In the genomic region with DNA sequence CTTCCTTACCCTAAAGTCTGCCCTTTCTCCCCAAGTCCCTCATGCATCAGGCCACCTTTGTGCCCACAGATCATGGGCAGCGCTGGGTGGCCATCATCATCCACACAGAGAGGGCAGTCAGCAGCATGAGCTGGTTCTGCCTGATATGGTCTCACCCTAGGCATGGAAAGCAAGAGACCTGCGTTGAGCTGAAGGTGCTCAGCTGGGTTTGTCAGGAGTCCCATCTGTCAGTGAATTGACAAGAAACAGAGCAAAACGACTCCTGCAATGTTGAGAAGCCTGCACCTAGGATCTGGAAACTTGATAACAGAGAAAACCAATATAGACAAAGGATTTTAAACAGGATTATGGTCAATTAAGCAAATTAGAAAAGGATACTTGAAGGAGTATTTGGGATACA, we compare ENCODE assay signal across 21 cellular contexts.
"Had no signal": no experiment of that assay in that cellular context is flagged by ENCODE, and none has a peak within 500 bp of the region (broad histone marks: within the 10 kb centered on the region; RNA-seq: fewer than 3 reads in every experiment).

No MANE protein-coding gene starts in this region.

- H3K4me3 ChIP-seq: esophagus squamous epithelium, gastroesophageal sphincter, left lung, lower lobe of right lung, psoas muscle, right lobe of liver, suprapubic skin, thyroid gland had no signal

- H3K9me3 Mint-ChIP-seq: immature natural killer cell; memory B cell; nephron; stimulated activated effector memory CD8-positive, alpha-beta T cell treated with anti-CD3 and anti-CD28 coated beads, Interleukin-12 subunit alpha, Interleukin-12 subunit beta, amount 100 ng/mL, for 72 hours had no signal

- H3K4me1 Mint-ChIP-seq: immature natural killer cell, memory B cell, nephron had no signal

- H3K4me1 ChIP-seq: esophagus squamous epithelium, gastroesophageal sphincter, left lung, lower lobe of right lung, psoas muscle, right lobe of liver, thyroid gland had no signal

- H3K27ac ChIP-seq: epithelial cell of prostate, esophagus squamous epithelium, gastroesophageal sphincter, left lung, lower lobe of right lung, psoas muscle, right lobe of liver, suprapubic skin, thyroid gland had no signal

- H3K9me3 ChIP-seq: esophagus squamous epithelium, gastroesophageal sphincter, left lung, lower lobe of right lung, psoas muscle, right lobe of liver, suprapubic skin, thyroid gland had no signal

- H3K36me3 Mint-ChIP-seq: memory B cell; stimulated activated effector memory CD8-positive, alpha-beta T cell treated with anti-CD3 and anti-CD28 coated beads, Interleukin-12 subunit alpha, Interleukin-12 subunit beta, amount 100 ng/mL, for 72 hours; type B pancreatic cell had no signal

- H3K27me3 ChIP-seq: left lung, right lobe of liver, thyroid gland had no signal

- ATAC-seq: gastroesophageal sphincter; left lung; lower lobe of right lung; psoas muscle; right lobe of liver; stimulated activated effector memory CD8-positive, alpha-beta T cell treated with anti-CD3 and anti-CD28 coated beads, Interleukin-12 subunit alpha, Interleukin-12 subunit beta, amount 100 ng/mL, for 72 hours; stimulated activated naive CD8-positive, alpha-beta T cell treated with anti-CD3 and anti-CD28 coated beads, Interleukin-15, Interleukin-2, amounts not matched to agents 100 U/mL and 50 U/mL, for 24 hours had no signal

- H3K4me3 Mint-ChIP-seq: immature natural killer cell; memory B cell; nephron; stimulated activated effector memory CD8-positive, alpha-beta T cell treated with anti-CD3 and anti-CD28 coated beads, Interleukin-12 subunit alpha, Interleukin-12 subunit beta, amount 100 ng/mL, for 72 hours; type B pancreatic cell had no signal

- H3K36me3 ChIP-seq: esophagus squamous epithelium, gastroesophageal sphincter, left lung, lower lobe of right lung, right lobe of liver, suprapubic skin, thyroid gland had no signal

- DNase-seq: effector memory CD4-positive, alpha-beta T cell; esophagus squamous epithelium; foreskin fibroblast; immature natural killer cell; left lung; lower lobe of right lung; midbrain; psoas muscle; retina; right lobe of liver; stimulated activated CD4-positive, alpha-beta T cell treated with anti-CD3 and anti-CD28 coated beads, Interleukin-4, amount 100 ng/mL, for 1 hour; stimulated activated CD8-positive, alpha-beta memory T cell treated with anti-CD3 and anti-CD28 coated beads, Interleukin-4, amount 100 ng/mL, for 48 hours; stimulated activated naive CD8-positive, alpha-beta T cell treated with anti-CD3 and anti-CD28 coated beads, Interleukin-15, Interleukin-2, amounts not matched to agents 100 U/mL and 50 U/mL, for 24 hours; thyroid gland had no signal

- H3K27ac Mint-ChIP-seq: immature natural killer cell; memory B cell; nephron; stimulated activated effector memory CD8-positive, alpha-beta T cell treated with anti-CD3 and anti-CD28 coated beads, Interleukin-12 subunit alpha, Interleukin-12 subunit beta, amount 100 ng/mL, for 72 hours; type B pancreatic cell had no signal
